ENCODE assay signal across 9 cellular contexts in genomic region chr16:68760671-68761275, GRCh38. TPM values are rescaled to one million over a fixed set of nuclear protein-coding genes. Genes with fewer than 3 reads are reported as not detected.
A peak's percentile ranks its signal among the peaks of the same experiment; 100 is the strongest.
DNase-seq lines count a peak whose midpoint lies in the region; ATAC-seq and TF ChIP-seq lines count a peak whose summit lies in the region.
"Had no signal": no experiment of that assay in that cellular context is flagged by ENCODE, and none has a peak within 500 bp of the region (broad histone marks: within the 10 kb centered on the region; RNA-seq: fewer than 3 reads in every experiment).

No MANE protein-coding gene starts in this region.

- ATAC-seq in GM19351 (IDR thresholded peaks at IDR 0.05; ENCODE audit: unreplicated experiment) (peak; percentile 61), HG03280 (IDR thresholded peaks at IDR 0.05; ENCODE audit: unreplicated experiment) (peak; percentile 50)
- peak; percentile 62 for ATAC-seq in stimulated activated naive CD8-positive, alpha-beta T cell treated with anti-CD3 and anti-CD28 coated beads, Interleukin-15, amount 100 ng/mL, for 72 hours
- ATAC-seq in effector memory CD8-positive, alpha-beta T cell (replicated peaks) = no peak

- peak; percentile 46 for DNase-seq in CD14-positive monocyte (ENCODE audit: low spot score)
- peak; percentile 84 for DNase-seq in activated CD4-positive, alpha-beta memory T cell treated with anti-CD3 and anti-CD28 coated beads for 36 hours
- peak; percentile 89 for DNase-seq in kidney glomerular epithelial cell (lab: John Stamatoyannopoulos, UW)
- peak in 1 of 2 donors; percentile 59 for DNase-seq in stimulated activated naive CD8-positive, alpha-beta T cell treated with anti-CD3 and anti-CD28 coated beads, Interleukin-15, amount 100 ng/mL, for 72 hours
- no peak for DNase-seq in effector memory CD8-positive, alpha-beta T cell
- DNase-seq in NCI-H187 treated with DMSO at 0.1 percent for 48 hours (lab: John Stamatoyannopoulos, UW) = no peak

- intact Hi-C loops in CD14-positive monocyte (cut with micrococcal nuclease) = no loop called here
- intact Hi-C loops in activated CD4-positive, alpha-beta memory T cell treated with anti-CD3 and anti-CD28 coated beads for 36 hours (cut with micrococcal nuclease) = no loop called here

- peaks cover 4 to 16% (median 15%) of the 10 kb centered on the region in 3 donors for H3K27me3 Mint-ChIP-seq in CD14-positive monocyte (ENCODE audit: low read depth in 3 of 3)
- H3K27me3 Mint-ChIP-seq in activated CD4-positive, alpha-beta memory T cell treated with anti-CD3 and anti-CD28 coated beads for 36 hours = no peaks in the 10 kb centered on the region
- peaks cover 28% of the 10 kb centered on the region for H3K27me3 Mint-ChIP-seq in stimulated activated naive CD8-positive, alpha-beta T cell treated with anti-CD3 and anti-CD28 coated beads, Interleukin-15, amount 100 ng/mL, for 72 hours
- H3K27me3 Mint-ChIP-seq in effector memory CD8-positive, alpha-beta T cell = peaks cover 4 to 38% of the 10 kb centered on the region in 2 donors

- H3K4me1 Mint-ChIP-seq in CD14-positive monocyte = peaks cover 12% of the 10 kb centered on the region
- peaks cover 63% of the 10 kb centered on the region for H3K4me1 Mint-ChIP-seq in activated CD4-positive, alpha-beta memory T cell treated with anti-CD3 and anti-CD28 coated beads for 36 hours (ENCODE audit: low read depth)
- H3K4me1 Mint-ChIP-seq in stimulated activated naive CD8-positive, alpha-beta T cell treated with anti-CD3 and anti-CD28 coated beads, Interleukin-15, amount 100 ng/mL, for 72 hours = peaks cover 68% of the 10 kb centered on the region
- peaks cover 8 to 17% of the 10 kb centered on the region in 2 donors for H3K4me1 Mint-ChIP-seq in effector memory CD8-positive, alpha-beta T cell (ENCODE audit: low read depth in 2 of 2)

- no peaks in the 10 kb centered on the region for H3K36me3 Mint-ChIP-seq in CD14-positive monocyte
- no peaks in the 10 kb centered on the region for H3K36me3 Mint-ChIP-seq in activated CD4-positive, alpha-beta memory T cell treated with anti-CD3 and anti-CD28 coated beads for 36 hours
- no peaks in the 10 kb centered on the region for H3K36me3 Mint-ChIP-seq in effector memory CD8-positive, alpha-beta T cell (ENCODE audit: insufficient read depth)

- no peaks in the 10 kb centered on the region for H3K9me3 Mint-ChIP-seq in CD14-positive monocyte
- H3K9me3 Mint-ChIP-seq in activated CD4-positive, alpha-beta memory T cell treated with anti-CD3 and anti-CD28 coated beads for 36 hours = no peaks in the 10 kb centered on the region
- no peaks in the 10 kb centered on the region for H3K9me3 Mint-ChIP-seq in stimulated activated naive CD8-positive, alpha-beta T cell treated with anti-CD3 and anti-CD28 coated beads, Interleukin-15, amount 100 ng/mL, for 72 hours
- no peaks in the 10 kb centered on the region for H3K9me3 Mint-ChIP-seq in effector memory CD8-positive, alpha-beta T cell

- POLR2A ChIA-PET in activated CD4-positive, alpha-beta memory T cell treated with anti-CD3 and anti-CD28 coated beads for 36 hours (lab: Charles Lee) = no interaction called here

- TF ChIP-seq CTCF in CD14-positive monocyte (IDR thresholded peaks at IDR 0.05) = no peak

- H3K4me3 Mint-ChIP-seq in CD14-positive monocyte = peak overlapping the region in 1 of 2 donors; percentile 17
- H3K4me3 Mint-ChIP-seq in activated CD4-positive, alpha-beta memory T cell treated with anti-CD3 and anti-CD28 coated beads for 36 hours = peak overlapping the region; percentile 7
- peak overlapping the region; percentile 59 to 68 for H3K4me3 Mint-ChIP-seq in stimulated activated naive CD8-positive, alpha-beta T cell treated with anti-CD3 and anti-CD28 coated beads, Interleukin-15, amount 100 ng/mL, for 72 hours
- no peak overlapping the region for H3K4me3 Mint-ChIP-seq in effector memory CD8-positive, alpha-beta T cell

- CTCF ChIA-PET in activated CD4-positive, alpha-beta memory T cell treated with anti-CD3 and anti-CD28 coated beads for 36 hours (lab: Charles Lee) = no interaction called here

- peak overlapping the region in 2 of 7 donors; percentile 25 to 35 for H3K27ac Mint-ChIP-seq in CD14-positive monocyte
- peak overlapping the region; percentile 72 for H3K27ac Mint-ChIP-seq in activated CD4-positive, alpha-beta memory T cell treated with anti-CD3 and anti-CD28 coated beads for 36 hours
- H3K27ac Mint-ChIP-seq in stimulated activated naive CD8-positive, alpha-beta T cell treated with anti-CD3 and anti-CD28 coated beads, Interleukin-15, amount 100 ng/mL, for 72 hours = peak overlapping the region; percentile 47 to 67
- no peak overlapping the region for H3K27ac Mint-ChIP-seq in effector memory CD8-positive, alpha-beta T cell

RNA-seq across cellular contexts. Expression of gene CDH1, which starts 23.7 kb away (rescaled TPM):
- under 1 TPM in 1 of 2 donors, not detected in 1; 0.13 TPM for polyA plus RNA-seq in CD14-positive monocyte
- 1 to 10 TPM; 2.4 to 3.1 TPM for total RNA-seq in activated CD4-positive, alpha-beta memory T cell treated with anti-CD3 and anti-CD28 coated beads for 36 hours
- total RNA-seq: fibroblast of lung had no signal

Comparison
In these comparisons a context has a peak if more than half of its experiments do, and no peak if none do; other contexts are left out.
1. DNase-seq: peak in CD14-positive monocyte (single experiment), activated CD4-positive, alpha-beta memory T cell treated with anti-CD3 and anti-CD28 coated beads for 36 hours (single experiment) and kidney glomerular epithelial cell (single experiment); none in effector memory CD8-positive, alpha-beta T cell (0 of 3) and NCI-H187 treated with DMSO at 0.1 percent for 48 hours (single experiment).
2. H3K27ac Mint-ChIP-seq: peak in activated CD4-positive, alpha-beta memory T cell treated with anti-CD3 and anti-CD28 coated beads for 36 hours (single experiment) and stimulated activated naive CD8-positive, alpha-beta T cell treated with anti-CD3 and anti-CD28 coated beads, Interleukin-15, amount 100 ng/mL, for 72 hours (2 of 2); none in effector memory CD8-positive, alpha-beta T cell (0 of 2).
3. H3K4me3 Mint-ChIP-seq: peak in activated CD4-positive, alpha-beta memory T cell treated with anti-CD3 and anti-CD28 coated beads for 36 hours (single experiment) and stimulated activated naive CD8-positive, alpha-beta T cell treated with anti-CD3 and anti-CD28 coated beads, Interleukin-15, amount 100 ng/mL, for 72 hours (2 of 2); none in effector memory CD8-positive, alpha-beta T cell (0 of 2).